ENCODE assay signal across 8 cellular contexts in the genomic region with DNA sequence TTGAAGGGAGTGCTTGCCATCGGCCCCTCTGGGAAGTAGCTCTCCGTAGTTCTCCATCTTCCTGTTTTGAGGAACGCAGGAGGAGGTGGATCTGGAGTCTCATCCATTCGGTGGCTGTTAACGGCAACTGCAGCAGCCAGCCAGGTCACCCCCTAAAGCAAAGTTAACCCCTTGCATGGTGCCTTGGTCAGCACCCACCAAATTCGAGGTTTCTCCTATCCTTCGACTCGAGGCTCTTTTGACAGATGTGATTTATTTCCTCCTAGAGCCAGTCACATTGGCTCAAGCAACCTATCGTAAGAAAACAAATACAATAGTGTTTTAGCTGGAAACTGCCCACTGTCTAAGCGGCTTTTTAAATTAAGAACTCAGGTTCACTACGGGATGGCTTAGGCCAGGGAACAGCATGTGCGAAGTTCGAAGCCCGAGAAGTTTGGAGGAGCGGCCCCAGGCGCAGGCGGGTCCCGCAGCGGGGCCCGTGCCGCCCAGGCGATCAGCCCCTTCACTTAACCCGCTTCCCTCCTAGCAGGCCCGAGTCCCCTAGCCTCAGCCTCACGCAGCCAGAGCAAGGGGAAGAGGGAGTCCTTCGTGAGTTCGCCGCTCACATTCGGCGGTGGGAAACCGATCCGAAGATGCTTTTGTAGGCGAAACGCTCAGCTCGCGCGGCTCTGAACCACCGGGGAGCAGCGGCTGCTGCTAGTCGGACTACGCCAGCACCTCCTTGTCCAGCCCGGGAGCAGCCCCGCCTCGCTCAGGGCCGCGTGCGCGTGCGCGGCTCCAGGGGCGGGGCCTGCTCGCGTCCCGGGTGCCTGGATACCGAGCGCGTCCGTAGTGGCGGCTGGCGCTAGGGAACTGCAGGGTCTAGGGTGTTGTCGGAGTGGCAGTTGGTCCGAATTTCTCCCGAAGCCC. TPM values are rescaled to one million over a fixed set of nuclear protein-coding genes. Genes with fewer than 3 reads are reported as not detected.
DNase-seq lines count a peak whose midpoint lies in the region; FAIRE-seq and TF ChIP-seq lines count a peak whose summit lies in the region.

A gene (plus strand): TSS at position 797 of the 909 bp plus-strand sequence. CDS start 289 bp downstream, outside the sequence.

- peaks cover 14% of the 10 kb centered on the region for H3K27me3 Mint-ChIP-seq in neural crest cell (ENCODE audit: low read depth)

- peaks cover 0 to 34% (median 23%) of the 10 kb centered on the region in 4 donors for H3K4me1 ChIP-seq in stomach

- no peak for TF ChIP-seq CTCF in foreskin fibroblast (IDR thresholded peaks at IDR 0.05; ENCODE audit: low read depth, low read length)
- TF ChIP-seq CTCF in neural crest cell (conservative IDR thresholded peaks at IDR 0.05) = no peak
- no peak for TF ChIP-seq CTCF in stomach (IDR thresholded peaks at IDR 0.05)

- H3K4me3 ChIP-seq in foreskin fibroblast (ENCODE audit: low read depth in 1 of 2, low read length in 2 of 2) (peak within 1 kb of the TSS; percentile 51 to 73), stomach (peak within 1 kb of the TSS; percentile 59 to 83 (median 71))

- H3K36me3 Mint-ChIP-seq in neural crest cell (ENCODE audit: low read depth) = no peaks in the 10 kb centered on the region

- DNase-seq in ELF-1 (ENCODE audit: low read depth, low spot score) = peak; percentile 96
- peak; percentile 96 for DNase-seq in H54 (ENCODE audit: insufficient read length, low spot score)
- peak; percentile 82 for DNase-seq in LHCN-M2 (ENCODE audit: low read depth)
- DNase-seq in SIG-M5 (lab: John Stamatoyannopoulos, UW) = peak; percentile 38
- peak; percentile 71 for DNase-seq in activated gamma-delta T cell treated with Interleukin-2 at 50 U/mL for 16 hours
- peak; percentile 85 to 95 for DNase-seq in foreskin fibroblast
- peak; percentile 76 for DNase-seq in neural crest cell (ENCODE audit: low read depth, low spot score)
- peak; percentile 88 for DNase-seq in stomach

- H3K4me1 Mint-ChIP-seq in neural crest cell = peaks cover 16% of the 10 kb centered on the region

- TF ChIP-seq POLR2A in H54 (IDR thresholded peaks at IDR 0.05; ENCODE audit: low read depth, low read length) = peak; percentile 62
- no peak for TF ChIP-seq POLR2A in stomach (IDR thresholded peaks at IDR 0.05)

- TF ChIP-seq EP300 in stomach (IDR thresholded peaks at IDR 0.05) = no peak

- FAIRE-seq in H54 (lab: Jason Lieb, UNC) = peak; percentile 62

- intact Hi-C loops in stomach (cut with DNase I; ENCODE audit: low total_unique reads) = no loop called here

- H3K27ac Mint-ChIP-seq in neural crest cell (ENCODE audit: unreplicated experiment) = peak within 1 kb of the TSS; percentile 85

- H3K9me3 ChIP-seq in stomach = no peaks in the 10 kb centered on the region

- 1 to 2% (median 1%) methylated on average over 23 to 63 of the region's 63 CpGs for WGBS in stomach, 5 donors

- H3K4me3 Mint-ChIP-seq in neural crest cell = peak within 1 kb of the TSS; percentile 87

- no peaks in the 10 kb centered on the region for H3K27me3 ChIP-seq in stomach

- peak within 1 kb of the TSS; percentile 64 to 85 (median 79) for H3K27ac ChIP-seq in stomach

- peaks cover 0 to 18% (median 10%) of the 10 kb centered on the region in 4 donors for H3K36me3 ChIP-seq in stomach

- no peaks in the 10 kb centered on the region for H3K9me3 Mint-ChIP-seq in neural crest cell

RNA-seq across cellular contexts. Expression of the gene that starts here (rescaled TPM):
- total RNA-seq in LHCN-M2 (2014; rRNA removed) (1.1 and 1.3 TPM in 2 replicates), neural crest cell (0.68 and 1.0 TPM in 2 replicates), stomach (under 1 TPM in 1 of 5 donors, not detected in 4; 0.87 TPM)
- 0.72 TPM for polyA plus RNA-seq in LHCN-M2 (2012)
- under 1 TPM; 0.31 to 0.76 (median 0.70) TPM for polyA plus RNA-seq in stomach

Comparison
In these comparisons a context has a peak if more than half of its experiments do, and no peak if none do; other contexts are left out.
1. Peak in every context shown above with its lines: DNase-seq, H3K4me3 ChIP-seq and H3K27ac ChIP-seq.
2. Peak in DNase-seq, H3K4me3 ChIP-seq and H3K27ac ChIP-seq in stomach; RNA of the gene not detected or under 1 TPM.
3. DNase-seq: peak in every context shown above with its lines; median percentile 96 in ELF-1; 96 in H54; 90 in foreskin fibroblast; 88 in stomach; 82 in LHCN-M2; 76 in neural crest cell; 71 in activated gamma-delta T cell treated with Interleukin-2 at 50 U/mL for 16 hours; 38 in SIG-M5.